1 cellular context compared by ENCODE assay signal in the genomic region with DNA sequence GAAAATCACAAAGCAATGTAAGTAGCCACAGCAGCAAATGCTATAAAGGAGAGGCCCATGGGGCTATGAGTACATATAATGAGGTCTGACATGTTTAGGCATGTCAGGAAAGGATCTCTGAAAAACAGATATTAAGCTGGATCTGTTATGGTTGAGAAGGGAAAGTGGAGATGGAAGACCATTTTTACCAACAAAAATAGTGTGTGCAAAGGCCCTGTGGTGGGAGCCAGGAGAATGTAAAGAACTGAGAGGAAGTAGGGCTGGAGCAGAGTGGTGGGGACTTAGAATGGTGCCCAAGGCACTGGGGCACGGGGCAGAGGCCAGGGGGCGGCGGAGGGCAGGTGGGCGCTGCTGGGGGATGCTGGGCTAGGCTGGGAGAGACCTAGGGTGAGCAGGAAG.
TF ChIP-seq lines count a peak whose summit lies in the region.

No MANE protein-coding gene starts in this region.

TF ChIP-seq in IMR-90, 13 proteins besides CTCF, POLR2A, EP300 and RAD21:
- TF ChIP-seq, protein P1, sequence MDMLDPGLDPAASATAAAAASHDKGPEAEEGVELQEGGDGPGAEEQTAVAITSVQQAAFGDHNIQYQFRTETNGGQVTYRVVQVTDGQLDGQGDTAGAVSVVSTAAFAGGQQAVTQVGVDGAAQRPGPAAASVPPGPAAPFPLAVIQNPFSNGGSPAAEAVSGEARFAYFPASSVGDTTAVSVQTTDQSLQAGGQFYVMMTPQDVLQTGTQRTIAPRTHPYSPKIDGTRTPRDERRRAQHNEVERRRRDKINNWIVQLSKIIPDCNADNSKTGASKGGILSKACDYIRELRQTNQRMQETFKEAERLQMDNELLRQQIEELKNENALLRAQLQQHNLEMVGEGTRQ (IDR thresholded peaks at IDR 0.05; ENCODE audit: low read depth, low read length): no peak
- no peak for TF ChIP-seq CEBPB (IDR thresholded peaks at IDR 0.05; ENCODE audit: low read depth, low read length)
- TF ChIP-seq, protein P2, sequence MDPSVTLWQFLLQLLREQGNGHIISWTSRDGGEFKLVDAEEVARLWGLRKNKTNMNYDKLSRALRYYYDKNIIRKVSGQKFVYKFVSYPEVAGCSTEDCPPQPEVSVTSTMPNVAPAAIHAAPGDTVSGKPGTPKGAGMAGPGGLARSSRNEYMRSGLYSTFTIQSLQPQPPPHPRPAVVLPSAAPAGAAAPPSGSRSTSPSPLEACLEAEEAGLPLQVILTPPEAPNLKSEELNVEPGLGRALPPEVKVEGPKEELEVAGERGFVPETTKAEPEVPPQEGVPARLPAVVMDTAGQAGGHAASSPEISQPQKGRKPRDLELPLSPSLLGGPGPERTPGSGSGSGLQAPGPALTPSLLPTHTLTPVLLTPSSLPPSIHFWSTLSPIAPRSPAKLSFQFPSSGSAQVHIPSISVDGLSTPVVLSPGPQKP (IDR thresholded peaks at IDR 0.05; ENCODE audit: borderline replicate concordance, low read depth, low read length): no peak
- TF ChIP-seq MAFK (IDR thresholded peaks at IDR 0.05; ENCODE audit: low read depth, low read length): no peak
- no peak for TF ChIP-seq RFX5 (IDR thresholded peaks at IDR 0.05; ENCODE audit: low read depth, low read length)
- TF ChIP-seq FOS (IDR thresholded peaks at IDR 0.05; ENCODE audit: low read depth, low read length): no peak
- no peak for TF ChIP-seq BHLHE40 (IDR thresholded peaks at IDR 0.05; ENCODE audit: low read depth, low read length)
- no peak for TF ChIP-seq MXI1 (IDR thresholded peaks at IDR 0.05; ENCODE audit: borderline replicate concordance, low read depth, low read length)
- no peak for TF ChIP-seq NFE2L2 (IDR thresholded peaks at IDR 0.05; ENCODE audit: low read depth, low read length)
- TF ChIP-seq RCOR1 (IDR thresholded peaks at IDR 0.05; ENCODE audit: insufficient replicate concordance, low read length): no peak
- no peak for TF ChIP-seq MAZ (IDR thresholded peaks at IDR 0.05; ENCODE audit: borderline replicate concordance, low read depth, low read length)
- no peak for TF ChIP-seq CHD1 (IDR thresholded peaks at IDR 0.05; ENCODE audit: low read depth, low read length)
- no peak for TF ChIP-seq SMC3 (IDR thresholded peaks at IDR 0.05; ENCODE audit: low read depth, low read length)
TF ChIP-seq in IMR-90: peak in this region for 0.
